27 cellular contexts compared by ENCODE assay signal in the genomic region with DNA sequence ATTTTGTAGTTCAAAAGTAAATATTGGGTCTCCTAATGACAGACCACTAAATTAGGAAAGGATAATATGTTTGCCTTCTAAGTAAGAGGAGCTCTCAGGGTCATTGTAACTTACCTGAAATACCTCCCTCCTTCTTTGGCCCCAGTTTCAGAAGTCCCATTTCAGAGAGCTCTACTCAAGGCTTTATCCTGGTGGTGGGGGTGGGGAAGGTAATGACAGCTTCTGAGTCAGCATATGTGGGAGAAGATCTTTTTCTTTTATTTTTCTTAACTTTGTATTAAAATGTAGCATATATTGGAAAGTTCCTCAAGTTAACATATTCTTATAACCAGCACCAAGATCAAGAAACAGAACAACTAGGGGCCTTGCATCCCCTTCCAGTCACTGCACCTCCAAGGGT.
"Had no signal": no experiment of that assay in that cellular context is flagged by ENCODE, and none has a peak within 500 bp of the region (broad histone marks: within the 10 kb centered on the region; RNA-seq: fewer than 3 reads in every experiment).

No MANE protein-coding gene starts in this region.

- H3K4me3 ChIP-seq: stomach, suprapubic skin, testis, thoracic aorta, thyroid gland, tibial artery, tibial nerve, transverse colon, upper lobe of left lung, upper lobe of right lung, uterus, vagina had no signal

- FAIRE-seq: urothelium cell line had no signal

- H3K36me3 ChIP-seq: stomach, suprapubic skin, thoracic aorta, thyroid gland, tibial artery, tibial nerve, transverse colon, upper lobe of left lung, upper lobe of right lung, uterus, vagina had no signal

- ATAC-seq: stimulated activated effector memory CD8-positive, alpha-beta T cell treated with anti-CD3 and anti-CD28 coated beads, Interleukin-12 subunit alpha, Interleukin-12 subunit beta, amount 100 ng/mL, for 72 hours; stimulated activated memory B cell treated with anti-CD40 and anti-IgM and Interleukin-4, amounts not matched to agents 10 μg/mL and 1 μg/mL and 100 μg/mL, for 72 hours; stimulated activated naive B cell treated with anti-CD40 and anti-IgM and Interleukin-4, amounts not matched to agents 10 μg/mL and 1 μg/mL and 100 μg/mL, for 72 hours; stimulated activated naive CD8-positive, alpha-beta T cell treated with anti-CD3 and anti-CD28 coated beads, Interleukin-15, amount 100 ng/mL, for 72 hours; stimulated activated naive CD8-positive, alpha-beta T cell treated with anti-CD3 and anti-CD28 coated beads, Interleukin-15, Interleukin-2, amounts not matched to agents 100 U/mL and 50 U/mL, for 24 hours; upper lobe of right lung had no signal

- DNase-seq: stimulated activated CD4-positive, alpha-beta T cell treated with anti-CD3 and anti-CD28 coated beads, Interleukin-2, amount 100 ng/mL, for 48 hours; stimulated activated CD4-positive, alpha-beta T cell treated with anti-CD3 and anti-CD28 coated beads, Interleukin-4, amount 100 ng/mL, for 1 hour; stimulated activated CD4-positive, alpha-beta T cell treated with anti-CD3 and anti-CD28 coated beads, Interleukin-4, amount 100 ng/mL, for 24 hours; stimulated activated CD4-positive, alpha-beta T cell treated with anti-CD3 and anti-CD28 coated beads, Interleukin-4, amount 100 ng/mL, for 4 hours; stimulated activated CD8-positive, alpha-beta memory T cell treated with anti-CD3 and anti-CD28 coated beads, Interleukin-4, amount 100 ng/mL, for 48 hours; stimulated activated naive B cell treated with anti-CD40 and anti-IgM and Interleukin-4, amounts not matched to agents 10 μg/mL and 1 μg/mL and 100 μg/mL, for 72 hours; stimulated activated naive CD4-positive, alpha-beta T cell; stimulated activated naive CD4-positive, alpha-beta T cell treated with Interleukin-2 at 50 U/mL for 16 hours; stimulated activated naive CD8-positive, alpha-beta T cell treated with anti-CD3 and anti-CD28 coated beads, Interleukin-15, amount 100 ng/mL, for 72 hours; stimulated activated naive CD8-positive, alpha-beta T cell treated with anti-CD3 and anti-CD28 coated beads, Interleukin-15, Interleukin-2, amounts not matched to agents 100 U/mL and 50 U/mL, for 24 hours; stomach; substantia nigra; testis; thyroid gland; tibial artery; transverse colon; trophoblast cell; upper lobe of left lung; upper lobe of right lung; uterus had no signal

- H3K27me3 ChIP-seq: suprapubic skin, testis, thyroid gland, tibial nerve, upper lobe of left lung, upper lobe of right lung, uterus, vagina had no signal
